ENCODE assay signal across 15 cellular contexts in genomic region chr7:41869596-41869995, GRCh38.
DNase-seq lines count a peak whose midpoint lies in the region; ATAC-seq and TF ChIP-seq lines count a peak whose summit lies in the region.
"Had no signal": no experiment of that assay in that cellular context is flagged by ENCODE, and none has a peak within 500 bp of the region (broad histone marks: within the 10 kb centered on the region; RNA-seq: fewer than 3 reads in every experiment).

No MANE protein-coding gene starts in this region.

- H3K9me3 Mint-ChIP-seq in natural killer cell treated with Interleukin-12 subunit alpha and Interleukin-12 subunit beta and Interleukin-15 and Interleukin-18, amount 100 ng/mL, for 72 hours: no peaks in the 10 kb centered on the region
- no peaks in the 10 kb centered on the region for H3K9me3 Mint-ChIP-seq in natural killer cell
- H3K9me3 Mint-ChIP-seq in activated naive CD8-positive, alpha-beta T cell treated with anti-CD3 and anti-CD28 coated beads, Interleukin-2, amount 50 U/mL, for 24 hours: peaks cover 8% of the 10 kb centered on the region

- intact Hi-C loops in natural killer cell (cut with micrococcal nuclease): no loop called here

- H3K27me3 Mint-ChIP-seq in natural killer cell treated with Interleukin-12 subunit alpha and Interleukin-12 subunit beta and Interleukin-15 and Interleukin-18, amount 100 ng/mL, for 72 hours: no peaks in the 10 kb centered on the region
- peaks cover 0 to 7% of the 10 kb centered on the region in 2 donors for H3K27me3 Mint-ChIP-seq in natural killer cell (ENCODE audit: low read depth in 2 of 2)
- H3K27me3 Mint-ChIP-seq in activated naive CD8-positive, alpha-beta T cell treated with anti-CD3 and anti-CD28 coated beads, Interleukin-2, amount 50 U/mL, for 24 hours: peaks cover 38% of the 10 kb centered on the region

- peaks cover 68 to 73% of the 10 kb centered on the region in 2 donors for H3K4me1 Mint-ChIP-seq in natural killer cell treated with Interleukin-12 subunit alpha and Interleukin-12 subunit beta and Interleukin-15 and Interleukin-18, amount 100 ng/mL, for 72 hours (ENCODE audit: low read depth in 2 of 2)
- H3K4me1 Mint-ChIP-seq in natural killer cell: peaks cover 18 to 26% of the 10 kb centered on the region in 2 donors
- H3K4me1 Mint-ChIP-seq in activated naive CD8-positive, alpha-beta T cell treated with anti-CD3 and anti-CD28 coated beads, Interleukin-2, amount 50 U/mL, for 24 hours: peaks cover 52% of the 10 kb centered on the region

- no peak for DNase-seq in natural killer cell treated with Interleukin-12 subunit alpha and Interleukin-12 subunit beta and Interleukin-15 and Interleukin-18, amount 100 ng/mL, for 72 hours (ENCODE audit: low spot score)
- DNase-seq in natural killer cell (no peak), left kidney (ENCODE audit: low read depth, low spot score) (peak; percentile 33), NCI-H2227 (lab: John Stamatoyannopoulos, UW; ENCODE audit: unreplicated experiment) (no peak), AG08395 (ENCODE audit: low spot score) (no peak)
- DNase-seq in activated naive CD8-positive, alpha-beta T cell treated with anti-CD3 and anti-CD28 coated beads, Interleukin-2, amount 50 U/mL, for 24 hours: no peak
- DNase-seq: activated CD4-positive, alpha-beta T cell treated with anti-CD3 and anti-CD28 coated beads, Interleukin-2, amount 50 U/mL, for 1 hour; activated naive CD8-positive, alpha-beta T cell treated with anti-CD3 and anti-CD28 coated beads, Interleukin-2, amount 10 ng/mL, durations not matched to agents 7 days and 5 days; activated T-cell treated with anti-CD3 and anti-CD28 coated beads for 4 hours; gastrocnemius medialis; GF-D8; NCI-H146; nephron progenitor cell had no signal

- peaks cover 23% of the 10 kb centered on the region for H3K36me3 Mint-ChIP-seq in natural killer cell treated with Interleukin-12 subunit alpha and Interleukin-12 subunit beta and Interleukin-15 and Interleukin-18, amount 100 ng/mL, for 72 hours
- no peaks in the 10 kb centered on the region for H3K36me3 Mint-ChIP-seq in natural killer cell
- peaks cover 4% of the 10 kb centered on the region for H3K36me3 Mint-ChIP-seq in activated naive CD8-positive, alpha-beta T cell treated with anti-CD3 and anti-CD28 coated beads, Interleukin-2, amount 50 U/mL, for 24 hours (ENCODE audit: low read depth)

- TF ChIP-seq CTCF in natural killer cell (IDR thresholded peaks at IDR 0.05): no peak

- peak overlapping the region; percentile 72 for H3K4me3 Mint-ChIP-seq in natural killer cell treated with Interleukin-12 subunit alpha and Interleukin-12 subunit beta and Interleukin-15 and Interleukin-18, amount 100 ng/mL, for 72 hours
- no peak overlapping the region for H3K4me3 Mint-ChIP-seq in natural killer cell
- no peak overlapping the region for H3K4me3 Mint-ChIP-seq in activated naive CD8-positive, alpha-beta T cell treated with anti-CD3 and anti-CD28 coated beads, Interleukin-2, amount 50 U/mL, for 24 hours
- H3K4me3 Mint-ChIP-seq: activated naive CD8-positive, alpha-beta T cell treated with anti-CD3 and anti-CD28 coated beads, Interleukin-2, amount 10 ng/mL, durations not matched to agents 7 days and 5 days; nephron progenitor cell had no signal

- ATAC-seq in natural killer cell treated with Interleukin-12 subunit alpha and Interleukin-12 subunit beta and Interleukin-15 and Interleukin-18, amount 100 ng/mL, for 72 hours: no peak
- ATAC-seq in natural killer cell: no peak
- no peak for ATAC-seq in activated naive CD8-positive, alpha-beta T cell treated with anti-CD3 and anti-CD28 coated beads, Interleukin-2, amount 50 U/mL, for 24 hours
- no peak for ATAC-seq in GM21723 (IDR thresholded peaks at IDR 0.05; ENCODE audit: unreplicated experiment)
- no peak for ATAC-seq in GM18498 (IDR thresholded peaks at IDR 0.05; ENCODE audit: unreplicated experiment)
- ATAC-seq: gastrocnemius medialis had no signal

- peak overlapping the region; percentile 93 to 99 for H3K27ac Mint-ChIP-seq in natural killer cell treated with Interleukin-12 subunit alpha and Interleukin-12 subunit beta and Interleukin-15 and Interleukin-18, amount 100 ng/mL, for 72 hours
- H3K27ac Mint-ChIP-seq in natural killer cell: no peak overlapping the region
- peak overlapping the region; percentile 37 for H3K27ac Mint-ChIP-seq in activated naive CD8-positive, alpha-beta T cell treated with anti-CD3 and anti-CD28 coated beads, Interleukin-2, amount 50 U/mL, for 24 hours
- H3K27ac Mint-ChIP-seq: activated naive CD8-positive, alpha-beta T cell treated with anti-CD3 and anti-CD28 coated beads, Interleukin-2, amount 10 ng/mL, durations not matched to agents 7 days and 5 days; nephron progenitor cell had no signal

Comparison
In these comparisons a context has a peak if more than half of its experiments do, and no peak if none do; other contexts are left out.
1. H3K27ac Mint-ChIP-seq: peak in natural killer cell treated with Interleukin-12 subunit alpha and Interleukin-12 subunit beta and Interleukin-15 and Interleukin-18, amount 100 ng/mL, for 72 hours (2 of 2) and activated naive CD8-positive, alpha-beta T cell treated with anti-CD3 and anti-CD28 coated beads, Interleukin-2, amount 50 U/mL, for 24 hours (single experiment); none in natural killer cell (0 of 2).